In the genomic region with DNA sequence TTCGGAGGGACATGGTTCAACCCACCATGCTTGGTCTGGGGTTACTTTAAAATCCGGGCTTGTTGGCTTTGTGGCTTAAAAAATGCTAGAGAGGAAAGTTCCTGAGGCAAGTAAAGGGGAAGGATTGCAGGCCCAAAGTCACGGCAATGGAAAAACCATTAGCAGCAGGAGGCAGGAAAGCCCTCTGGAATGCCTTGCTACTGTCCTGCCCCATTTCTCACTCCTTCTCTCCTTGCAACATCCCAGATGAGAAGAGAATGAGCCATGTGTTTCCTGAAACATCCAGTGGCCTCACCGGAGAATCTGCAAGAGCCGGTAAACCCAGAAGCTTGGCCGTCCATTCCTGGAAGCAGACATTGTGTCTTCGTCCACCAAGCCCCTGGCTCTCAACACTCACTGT, we compare ENCODE assay signal across 21 cellular contexts.
"Had no signal": no experiment of that assay in that cellular context is flagged by ENCODE, and none has a peak within 500 bp of the region (broad histone marks: within the 10 kb centered on the region; RNA-seq: fewer than 3 reads in every experiment).

No MANE protein-coding gene starts in this region.

- H3K27me3 ChIP-seq: pancreas, SJSA1 had no signal

- H3K9me3 Mint-ChIP-seq: activated B cell treated with CpG ODN at 0.5 μM for 24 hours; stimulated activated memory B cell treated with anti-CD40 and anti-IgM and Interleukin-4, amounts not matched to agents 10 μg/mL and 1 μg/mL and 100 μg/mL, for 72 hours had no signal

- H3K27ac ChIP-seq: pancreas, SJSA1 had no signal

- H3K4me3 ChIP-seq: coronary artery, mucosa of descending colon, pancreas, SJSA1 had no signal

- FAIRE-seq: keratinocyte, pancreas, TTC549 had no signal

- H3K27ac Mint-ChIP-seq: activated B cell treated with CpG ODN at 0.5 μM for 24 hours; stimulated activated memory B cell treated with anti-CD40 and anti-IgM and Interleukin-4, amounts not matched to agents 10 μg/mL and 1 μg/mL and 100 μg/mL, for 72 hours had no signal

- H3K27me3 Mint-ChIP-seq: activated B cell treated with CpG ODN at 0.5 μM for 24 hours; naive thymus-derived CD4-positive, alpha-beta T cell; stimulated activated memory B cell treated with anti-CD40 and anti-IgM and Interleukin-4, amounts not matched to agents 10 μg/mL and 1 μg/mL and 100 μg/mL, for 72 hours had no signal

- DNase-seq: activated B cell treated with CpG ODN at 0.5 μM for 24 hours; activated CD4-positive, alpha-beta T cell treated with anti-CD3 and anti-CD28 coated beads for 48 hours; activated CD8-positive, alpha-beta memory T cell treated with anti-CD3 and anti-CD28 coated beads, Interleukin-2, amount 50 U/mL, for 48 hours; activated naive CD4-positive, alpha-beta T cell treated with Interleukin-2 at 50 U/mL for 16 hours; caudate nucleus; effector CD8-positive, alpha-beta T cell; hippocampal formation; mammary epithelial cell; mucosa of descending colon; naive thymus-derived CD4-positive, alpha-beta T cell; pancreas; stimulated activated CD4-positive, alpha-beta T cell treated with anti-CD3 and anti-CD28 coated beads, Interleukin-1b, Interleukin-23, amount 100 ng/mL, for 48 hours; substantia nigra; SW 1271; trophoblast cell had no signal

- H3K4me3 Mint-ChIP-seq: activated B cell treated with CpG ODN at 0.5 μM for 24 hours; naive thymus-derived CD4-positive, alpha-beta T cell; stimulated activated memory B cell treated with anti-CD40 and anti-IgM and Interleukin-4, amounts not matched to agents 10 μg/mL and 1 μg/mL and 100 μg/mL, for 72 hours had no signal

- ATAC-seq: left lobe of liver; mucosa of descending colon; naive thymus-derived CD4-positive, alpha-beta T cell; pancreas had no signal

- H3K36me3 ChIP-seq: pancreas, SJSA1 had no signal

- H3K4me1 ChIP-seq: SJSA1 had no signal

- H3K9me3 ChIP-seq: mucosa of descending colon, pancreas, SJSA1 had no signal

- H3K36me3 Mint-ChIP-seq: stimulated activated memory B cell treated with anti-CD40 and anti-IgM and Interleukin-4, amounts not matched to agents 10 μg/mL and 1 μg/mL and 100 μg/mL, for 72 hours had no signal
